26 cellular contexts compared by ENCODE assay signal in the genomic region with DNA sequence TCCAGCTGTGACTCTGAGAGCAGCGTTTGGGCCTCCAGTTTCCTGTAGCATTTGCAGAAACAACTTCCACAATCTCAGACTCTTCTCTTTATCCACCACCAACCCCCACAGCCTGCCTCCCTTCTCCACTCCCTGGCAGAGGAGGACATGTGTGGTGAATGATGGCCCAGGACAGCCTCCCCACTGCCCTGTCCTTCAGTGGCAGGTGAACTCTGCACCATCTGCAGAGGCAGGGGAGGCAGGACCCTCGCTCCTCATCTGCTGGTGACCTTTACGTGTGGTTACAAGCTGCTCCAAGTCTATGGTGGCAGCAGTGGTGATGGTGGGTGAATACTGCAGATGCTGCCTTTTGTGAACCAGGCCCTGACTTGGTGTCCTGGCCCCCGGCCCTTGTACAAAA.
"Had no signal": no experiment of that assay in that cellular context is flagged by ENCODE, and none has a peak within 500 bp of the region (broad histone marks: within the 10 kb centered on the region; RNA-seq: fewer than 3 reads in every experiment).

No MANE protein-coding gene starts in this region.

- H3K4me1 ChIP-seq: colonic mucosa, esophagus squamous epithelium, gastrocnemius medialis, left lung, parathyroid adenoma, testis, vagina had no signal

- ATAC-seq: activated CD8-positive, alpha-beta T cell treated with anti-CD3 and anti-CD28 coated beads, Interleukin-2, amount 10 ng/mL, durations not matched to agents 7 days and 5 days; gastrocnemius medialis; left lung; naive thymus-derived CD4-positive, alpha-beta T cell; sciatic nerve; stimulated activated naive B cell treated with anti-CD40 and anti-IgM and Interleukin-4, amounts not matched to agents 10 μg/mL and 1 μg/mL and 100 μg/mL, for 72 hours had no signal

- H3K4me3 Mint-ChIP-seq: activated CD8-positive, alpha-beta T cell treated with anti-CD3 and anti-CD28 coated beads, Interleukin-2, amount 10 ng/mL, durations not matched to agents 7 days and 5 days; activated naive CD4-positive, alpha-beta T cell treated with anti-CD3 and anti-CD28 coated beads, Interleukin-2, amount 50 U/mL, for 24 hours; activated T-helper 1 cell treated with anti-CD3 and anti-CD28 coated beads, Interleukin-12 subunit alpha, Interleukin-12 subunit beta, Interleukin-2, Interleukin-4 antibody, amounts not matched to agents 30 ng/mL and 10 ng/mL and 1 ng/mL, durations not matched to agents 14 hours and 24 hours and 36 hours; naive thymus-derived CD4-positive, alpha-beta T cell; stimulated activated naive B cell treated with anti-CD40 and anti-IgM and Interleukin-4, amounts not matched to agents 10 μg/mL and 1 μg/mL and 100 μg/mL, for 72 hours; T-helper 2 cell treated with Interferon-gamma antibody and Interleukin-4, amounts not matched to agents 5 μg/mL and 100 μg/mL, for 36 hours had no signal

- DNase-seq: activated CD4-positive, alpha-beta T cell treated with anti-CD3 and anti-CD28 coated beads for 1 hour; activated CD4-positive, alpha-beta T cell treated with anti-CD3 and anti-CD28 coated beads, Interleukin-2, amount 50 U/mL, for 1 hour; activated CD8-positive, alpha-beta T cell treated with anti-CD3 and anti-CD28 coated beads, Interleukin-2, amount 10 ng/mL, durations not matched to agents 7 days and 5 days; activated gamma-delta T cell; central memory CD4-positive, alpha-beta T cell; colonic mucosa; esophagus squamous epithelium; gastrocnemius medialis; hippocampal formation; kidney glomerular epithelial cell; left lung; naive thymus-derived CD4-positive, alpha-beta T cell; stimulated activated CD4-positive, alpha-beta T cell treated with anti-CD3 and anti-CD28 coated beads, Interleukin-15, amount 100 ng/mL, for 24 hours; stimulated activated naive B cell treated with anti-CD40 and anti-IgM and Interleukin-4, amounts not matched to agents 10 μg/mL and 1 μg/mL and 100 μg/mL, for 72 hours; testis; trophoblast cell; WERI-Rb-1 had no signal

- H3K4me2 ChIP-seq: smooth muscle cell had no signal

- H3K4me3 ChIP-seq: colonic mucosa, esophagus squamous epithelium, gastrocnemius medialis, left lung, lung, smooth muscle cell, testis, vagina had no signal

- H3K27ac ChIP-seq: colonic mucosa, esophagus squamous epithelium, gastrocnemius medialis, left lung, neutrophil, parathyroid adenoma, testis, vagina, WERI-Rb-1 had no signal

- H3K9me3 Mint-ChIP-seq: activated naive CD4-positive, alpha-beta T cell treated with anti-CD3 and anti-CD28 coated beads, Interleukin-2, amount 50 U/mL, for 24 hours; activated T-helper 1 cell treated with anti-CD3 and anti-CD28 coated beads, Interleukin-12 subunit alpha, Interleukin-12 subunit beta, Interleukin-2, Interleukin-4 antibody, amounts not matched to agents 30 ng/mL and 10 ng/mL and 1 ng/mL, durations not matched to agents 14 hours and 24 hours and 36 hours; stimulated activated naive B cell treated with anti-CD40 and anti-IgM and Interleukin-4, amounts not matched to agents 10 μg/mL and 1 μg/mL and 100 μg/mL, for 72 hours; T-helper 2 cell treated with Interferon-gamma antibody and Interleukin-4, amounts not matched to agents 5 μg/mL and 100 μg/mL, for 36 hours had no signal

- H3K27me3 ChIP-seq: colonic mucosa, gastrocnemius medialis, left lung, neutrophil, testis, vagina had no signal

- H3K4me1 Mint-ChIP-seq: activated naive CD4-positive, alpha-beta T cell treated with anti-CD3 and anti-CD28 coated beads, Interleukin-2, amount 50 U/mL, for 24 hours had no signal

- H3K9me3 ChIP-seq: colonic mucosa, gastrocnemius medialis, neutrophil, testis, vagina had no signal

- H2AFZ ChIP-seq: parathyroid adenoma had no signal

- H3K36me3 Mint-ChIP-seq: activated naive CD4-positive, alpha-beta T cell treated with anti-CD3 and anti-CD28 coated beads, Interleukin-2, amount 50 U/mL, for 24 hours; naive thymus-derived CD4-positive, alpha-beta T cell; stimulated activated naive B cell treated with anti-CD40 and anti-IgM and Interleukin-4, amounts not matched to agents 10 μg/mL and 1 μg/mL and 100 μg/mL, for 72 hours had no signal

- H3K36me3 ChIP-seq: colonic mucosa, esophagus squamous epithelium, gastrocnemius medialis, left lung, neutrophil, vagina, WERI-Rb-1 had no signal

- H3K27ac Mint-ChIP-seq: activated CD8-positive, alpha-beta T cell treated with anti-CD3 and anti-CD28 coated beads, Interleukin-2, amount 10 ng/mL, durations not matched to agents 7 days and 5 days; activated naive CD4-positive, alpha-beta T cell treated with anti-CD3 and anti-CD28 coated beads, Interleukin-2, amount 50 U/mL, for 24 hours; activated T-helper 1 cell treated with anti-CD3 and anti-CD28 coated beads, Interleukin-12 subunit alpha, Interleukin-12 subunit beta, Interleukin-2, Interleukin-4 antibody, amounts not matched to agents 30 ng/mL and 10 ng/mL and 1 ng/mL, durations not matched to agents 14 hours and 24 hours and 36 hours; naive thymus-derived CD4-positive, alpha-beta T cell; stimulated activated naive B cell treated with anti-CD40 and anti-IgM and Interleukin-4, amounts not matched to agents 10 μg/mL and 1 μg/mL and 100 μg/mL, for 72 hours; T-helper 2 cell treated with Interferon-gamma antibody and Interleukin-4, amounts not matched to agents 5 μg/mL and 100 μg/mL, for 36 hours had no signal

- H3K79me2 ChIP-seq: parathyroid adenoma had no signal
